ENCODE assay signal across 21 cellular contexts in genomic region chr9:81979196-81979595, GRCh38. TPM values are rescaled to one million over a fixed set of nuclear protein-coding genes. Genes with fewer than 3 reads are reported as not detected.
DNase-seq lines count a peak whose midpoint lies in the region; ATAC-seq and TF ChIP-seq lines count a peak whose summit lies in the region.
"Had no signal": no experiment of that assay in that cellular context is flagged by ENCODE, and none has a peak within 500 bp of the region (broad histone marks: within the 10 kb centered on the region; RNA-seq: fewer than 3 reads in every experiment).

No MANE protein-coding gene starts in this region.

- H3K27me3 Mint-ChIP-seq in stimulated activated naive CD8-positive, alpha-beta T cell treated with anti-CD3 and anti-CD28 coated beads, Interleukin-15, amount 100 ng/mL, for 72 hours, result no peaks in the 10 kb centered on the region
- H3K27me3 Mint-ChIP-seq in endothelial cell (ENCODE audit: unreplicated experiment), result no peaks in the 10 kb centered on the region
- H3K27me3 Mint-ChIP-seq: activated naive CD8-positive, alpha-beta T cell had no signal

- POLR2A ChIA-PET in SK-N-SH (lab: Yijun Ruan, JAX), result no interaction called here

- H3K9ac ChIP-seq in OCI-LY1 (ENCODE audit: low read length) (no peak overlapping the region; the same call in 1 of the 2 replicates), SK-N-SH (no peak overlapping the region)

- peak overlapping the region; percentile 9; the same call in 1 of the 2 replicates for H3K4me2 ChIP-seq in OCI-LY1 (ENCODE audit: low read length)
- no peak overlapping the region for H3K4me2 ChIP-seq in SK-N-SH

- no peaks in the 10 kb centered on the region for H3F3A ChIP-seq in OCI-LY1 (ENCODE audit: insufficient read depth, low read length)
- no peaks in the 10 kb centered on the region for H3F3A ChIP-seq in SK-N-SH (replicated peaks; ENCODE audit: insufficient read depth)

- peaks cover 0 to 5% of the 10 kb centered on the region in 2 donors for H3K9me3 Mint-ChIP-seq in stimulated activated naive CD8-positive, alpha-beta T cell treated with anti-CD3 and anti-CD28 coated beads, Interleukin-15, amount 100 ng/mL, for 72 hours
- no peaks in the 10 kb centered on the region for H3K9me3 Mint-ChIP-seq in endothelial cell (ENCODE audit: unreplicated experiment)

- H3K27ac ChIP-seq in OCI-LY1 (ENCODE audit: low read depth, low read length, poor library complexity, severe bottlenecking), result peak overlapping the region; percentile 63
- no peak overlapping the region for H3K27ac ChIP-seq in SK-N-SH (ENCODE audit: low read depth in 2 of 2, low read length in 1 of 2)
- H3K27ac ChIP-seq: breast epithelium, SK-N-MC, tibial artery had no signal

- CTCF ChIA-PET in SK-N-SH (lab: Yijun Ruan, JAX), result no interaction called here

- TF ChIP-seq CTCF in GM12865 (IDR thresholded peaks at IDR 0.05; ENCODE audit: insufficient read depth, low read depth, low read length, missing control alignments) (no peak), OCI-LY1 (IDR thresholded peaks at IDR 0.05; ENCODE audit: low read length) (no peak), SK-N-SH (IDR thresholded peaks at IDR 0.05) (no peak), endothelial cell (IDR thresholded peaks at IDR 0.05; ENCODE audit: unreplicated experiment) (no peak)

- peaks cover 32% of the 10 kb centered on the region for H3K4me1 ChIP-seq in OCI-LY1 (ENCODE audit: insufficient read depth, low read length, severe bottlenecking)
- no peaks in the 10 kb centered on the region for H3K4me1 ChIP-seq in SK-N-SH (ENCODE audit: control insufficient read depth in 1 of 2, insufficient read depth in 2 of 2, low read depth in 1 of 2, low read length in 1 of 2)
- H3K4me1 ChIP-seq: breast epithelium, tibial artery had no signal

- no peaks in the 10 kb centered on the region for H3K36me3 ChIP-seq in OCI-LY1 (ENCODE audit: insufficient read depth, low read length)
- H3K36me3 ChIP-seq in SK-N-SH (replicated peaks in 1 of 2; ENCODE audit: control insufficient read depth in 1 of 2, insufficient read depth in 2 of 2, low read length in 1 of 2), result no peaks in the 10 kb centered on the region
- H3K36me3 ChIP-seq: breast epithelium, tibial artery had no signal

- H3K27me3 ChIP-seq in OCI-LY1 (ENCODE audit: insufficient read depth, low read length) (no peaks in the 10 kb centered on the region), SK-N-SH (ENCODE audit: insufficient read depth) (no peaks in the 10 kb centered on the region)
- H3K27me3 ChIP-seq: breast epithelium, tibial artery had no signal

- ATAC-seq in GM19455 (IDR thresholded peaks at IDR 0.05; ENCODE audit: unreplicated experiment) (peak; percentile 82), HG02885 (IDR thresholded peaks at IDR 0.05; ENCODE audit: poor library complexity, unreplicated experiment) (peak; percentile 50)
- no peak for ATAC-seq in stimulated activated naive CD8-positive, alpha-beta T cell treated with anti-CD3 and anti-CD28 coated beads, Interleukin-15, amount 100 ng/mL, for 72 hours

- no peak overlapping the region for H3K27ac Mint-ChIP-seq in stimulated activated naive CD8-positive, alpha-beta T cell treated with anti-CD3 and anti-CD28 coated beads, Interleukin-15, amount 100 ng/mL, for 72 hours
- no peak overlapping the region for H3K27ac Mint-ChIP-seq in endothelial cell (ENCODE audit: unreplicated experiment)
- H3K27ac Mint-ChIP-seq: activated naive CD8-positive, alpha-beta T cell had no signal

- H3K4me3 ChIP-seq in GM12865 (ENCODE audit: low read depth, low read length), result no peak overlapping the region
- no peak overlapping the region for H3K4me3 ChIP-seq in OCI-LY1 (ENCODE audit: low read depth, low read length, poor library complexity, severe bottlenecking)
- H3K4me3 ChIP-seq in SK-N-SH (ENCODE audit: low read depth in 2 of 2, low read length in 1 of 2), result no peak overlapping the region
- H3K4me3 ChIP-seq: breast epithelium, SK-N-MC, tibial artery had no signal

- no peaks in the 10 kb centered on the region for H3K36me3 Mint-ChIP-seq in endothelial cell (ENCODE audit: low read depth, unreplicated experiment)
- H3K36me3 Mint-ChIP-seq: activated naive CD8-positive, alpha-beta T cell had no signal

- peak overlapping the region; percentile 29; the same call in 1 of the 2 replicates for H2AFZ ChIP-seq in OCI-LY1 (ENCODE audit: low read length)
- H2AFZ ChIP-seq in SK-N-SH (ENCODE audit: low read depth), result no peak overlapping the region

- 74% methylated on average over 2 of the region's 2 CpGs for WGBS in SK-N-SH (ENCODE audit: low lambda C conversion rate)

- TF ChIP-seq RAD21 in SK-N-SH (IDR thresholded peaks at IDR 0.05; ENCODE audit: low read length), result no peak

- no peaks in the 10 kb centered on the region for H3K9me2 ChIP-seq in OCI-LY1 (ENCODE audit: low read depth, low read length)
- H3K9me2 ChIP-seq in SK-N-SH, result no peaks in the 10 kb centered on the region

- no peak overlapping the region for H3K4me3 Mint-ChIP-seq in stimulated activated naive CD8-positive, alpha-beta T cell treated with anti-CD3 and anti-CD28 coated beads, Interleukin-15, amount 100 ng/mL, for 72 hours
- H3K4me3 Mint-ChIP-seq in endothelial cell (ENCODE audit: unreplicated experiment), result no peak overlapping the region
- H3K4me3 Mint-ChIP-seq: activated naive CD8-positive, alpha-beta T cell had no signal

- no peaks in the 10 kb centered on the region for H3K4me1 Mint-ChIP-seq in stimulated activated naive CD8-positive, alpha-beta T cell treated with anti-CD3 and anti-CD28 coated beads, Interleukin-15, amount 100 ng/mL, for 72 hours
- no peaks in the 10 kb centered on the region for H3K4me1 Mint-ChIP-seq in endothelial cell (ENCODE audit: unreplicated experiment)

- H4K20me1 ChIP-seq in OCI-LY1 (ENCODE audit: insufficient read depth, low read length) (no peaks in the 10 kb centered on the region), SK-N-SH (ENCODE audit: insufficient read depth) (no peaks in the 10 kb centered on the region)

- no peaks in the 10 kb centered on the region for H3K9me3 ChIP-seq in OCI-LY1 (ENCODE audit: low read length)
- H3K9me3 ChIP-seq in SK-N-SH, result no peaks in the 10 kb centered on the region
- H3K9me3 ChIP-seq: breast epithelium, tibial artery had no signal

- peak; percentile 50 for DNase-seq in GM12865 (ENCODE audit: low read depth)
- no peak for DNase-seq in stimulated activated naive CD8-positive, alpha-beta T cell treated with anti-CD3 and anti-CD28 coated beads, Interleukin-15, amount 100 ng/mL, for 72 hours
- no peak for DNase-seq in activated gamma-delta T cell (lab: John Stamatoyannopoulos, UW)
- no peak for DNase-seq in SK-N-SH
- no peak for DNase-seq in endothelial cell (ENCODE audit: low spot score)
- DNase-seq: 8988T; activated T-cell treated with anti-CD3 and anti-CD28 coated beads, Interleukin-2, amount 50 U/mL, for 1 hour; C1 segment of cervical spinal cord; DMS53; Kasumi-1; kidney glomerular epithelial cell; NCI-H1417 treated with DMSO at 0.1 percent for 48 hours; OCI-M1; stimulated activated CD4-positive, alpha-beta T cell treated with anti-CD3 and anti-CD28 coated beads, Interleukin-4, amount 100 ng/mL, for 24 hours; tibial artery had no signal

- no peaks in the 10 kb centered on the region for H3K79me2 ChIP-seq in OCI-LY1 (ENCODE audit: insufficient read depth, low read length)
- no peaks in the 10 kb centered on the region for H3K79me2 ChIP-seq in SK-N-SH (ENCODE audit: insufficient read depth)

- no peak for TF ChIP-seq EP300 in SK-N-SH (IDR thresholded peaks at IDR 0.05; ENCODE audit: borderline replicate concordance in 1 of 2, low read depth in 1 of 2, low read length in 1 of 2)

TF ChIP-seq in SK-N-SH, 30 proteins besides CTCF, POLR2A, EP300 and RAD21 (continues in another document):
- TF ChIP-seq FOSL2 (IDR thresholded peaks at IDR 0.05; ENCODE audit: borderline replicate concordance, low read depth) (no peak), YY1 (IDR thresholded peaks at IDR 0.05; ENCODE audit: low read depth) (no peak), POLR2AphosphoS5 (IDR thresholded peaks at IDR 0.05; ENCODE audit: low read depth, low read length) (no peak), TCF12 (IDR thresholded peaks at IDR 0.05) (no peak), USF2 (IDR thresholded peaks at IDR 0.05; ENCODE audit: borderline replicate concordance, low read depth, low read length) (no peak), MEF2A (IDR thresholded peaks at IDR 0.05; ENCODE audit: borderline replicate concordance, low read depth) (no peak), TEAD4 (IDR thresholded peaks at IDR 0.05; ENCODE audit: borderline replicate concordance, insufficient read depth) (no peak)
- TF ChIP-seq, protein P1, sequence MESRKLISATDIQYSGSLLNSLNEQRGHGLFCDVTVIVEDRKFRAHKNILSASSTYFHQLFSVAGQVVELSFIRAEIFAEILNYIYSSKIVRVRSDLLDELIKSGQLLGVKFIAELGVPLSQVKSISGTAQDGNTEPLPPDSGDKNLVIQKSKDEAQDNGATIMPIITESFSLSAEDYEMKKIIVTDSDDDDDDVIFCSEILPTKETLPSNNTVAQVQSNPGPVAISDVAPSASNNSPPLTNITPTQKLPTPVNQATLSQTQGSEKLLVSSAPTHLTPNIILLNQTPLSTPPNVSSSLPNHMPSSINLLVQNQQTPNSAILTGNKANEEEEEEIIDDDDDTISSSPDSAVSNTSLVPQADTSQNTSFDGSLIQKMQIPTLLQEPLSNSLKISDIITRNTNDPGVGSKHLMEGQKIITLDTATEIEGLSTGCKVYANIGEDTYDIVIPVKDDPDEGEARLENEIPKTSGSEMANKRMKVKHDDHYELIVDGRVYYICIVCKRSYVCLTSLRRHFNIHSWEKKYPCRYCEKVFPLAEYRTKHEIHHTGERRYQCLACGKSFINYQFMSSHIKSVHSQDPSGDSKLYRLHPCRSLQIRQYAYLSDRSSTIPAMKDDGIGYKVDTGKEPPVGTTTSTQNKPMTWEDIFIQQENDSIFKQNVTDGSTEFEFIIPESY (IDR thresholded peaks at IDR 0.05; ENCODE audit: borderline replicate concordance, low read depth), result no peak

RNA-seq across cellular contexts. Expression of gene SPATA31D1, which starts 9.4 kb away (rescaled TPM):
- not detected in 2 replicates for polyA plus RNA-seq in SK-N-SH (2012; rRNA removed)
- not detected in 2 replicates for polyA plus RNA-seq in SK-N-SH (2012; cell fraction: cytosol; rRNA removed)
- polyA plus RNA-seq in SK-N-SH (2012; cell fraction: nucleus; rRNA removed), result not detected in 2 replicates
- total RNA-seq in endothelial cell (ENCODE audit: unreplicated experiment), result not detected
- total RNA-seq: breast epithelium had no signal

RNA-seq across cellular contexts. Expression of gene SPATA31D3, which starts 35.9 kb away (rescaled TPM):
- not detected in 2 replicates for polyA plus RNA-seq in SK-N-SH (2012; rRNA removed)
- polyA plus RNA-seq in SK-N-SH (2012; cell fraction: cytosol; rRNA removed), result not detected in 2 replicates
- not detected in 2 replicates for polyA plus RNA-seq in SK-N-SH (2012; cell fraction: nucleus; rRNA removed)
- not detected for total RNA-seq in endothelial cell (ENCODE audit: unreplicated experiment)
- total RNA-seq: breast epithelium had no signal

RNA-seq across cellular contexts. Expression of gene SPATA31D4, which starts 51.0 kb away (rescaled TPM):
- not detected in 2 replicates for polyA plus RNA-seq in SK-N-SH (2012; rRNA removed)
- not detected in 2 replicates for polyA plus RNA-seq in SK-N-SH (2012; cell fraction: cytosol; rRNA removed)
- polyA plus RNA-seq in SK-N-SH (2012; cell fraction: nucleus; rRNA removed), result not detected in 2 replicates
- total RNA-seq in endothelial cell (ENCODE audit: unreplicated experiment), result not detected
- total RNA-seq: breast epithelium had no signal
